9 cellular contexts compared by ENCODE assay signal in genomic region chr9:9998491-9999287, GRCh38.
DNase-seq lines count a peak whose midpoint lies in the region; ATAC-seq and TF ChIP-seq lines count a peak whose summit lies in the region.
"Had no signal": no experiment of that assay in that cellular context is flagged by ENCODE, and none has a peak within 500 bp of the region (broad histone marks: within the 10 kb centered on the region; RNA-seq: fewer than 3 reads in every experiment).

No MANE protein-coding gene starts in this region.

- H3K9me3 ChIP-seq in gastrocnemius medialis (no peaks in the 10 kb centered on the region), transverse colon (peaks cover 0 to 4% of the 10 kb centered on the region in 2 donors)

- no peak overlapping the region for H3K27ac Mint-ChIP-seq in natural killer cell treated with Interleukin-12 subunit alpha and Interleukin-12 subunit beta and Interleukin-15 and Interleukin-18, amount 100 ng/mL, for 72 hours

- H3K9me3 Mint-ChIP-seq in natural killer cell treated with Interleukin-12 subunit alpha and Interleukin-12 subunit beta and Interleukin-15 and Interleukin-18, amount 100 ng/mL, for 72 hours: no peaks in the 10 kb centered on the region

- no peak for TF ChIP-seq EP300 in transverse colon (IDR thresholded peaks at IDR 0.05; ENCODE audit: low read depth)

- ATAC-seq in GM18868 (IDR thresholded peaks at IDR 0.05; ENCODE audit: unreplicated experiment): peak; percentile 78
- ATAC-seq in gastrocnemius medialis: no peak
- no peak for ATAC-seq in HG02870 (IDR thresholded peaks at IDR 0.05; ENCODE audit: unreplicated experiment)
- ATAC-seq in natural killer cell treated with Interleukin-12 subunit alpha and Interleukin-12 subunit beta and Interleukin-15 and Interleukin-18, amount 100 ng/mL, for 72 hours: no peak

- TF ChIP-seq POLR2A in gastrocnemius medialis (IDR thresholded peaks at IDR 0.05): no peak
- no peak for TF ChIP-seq POLR2A in transverse colon (IDR thresholded peaks at IDR 0.05)

- H3K27me3 ChIP-seq in dorsolateral prefrontal cortex (no peaks in the 10 kb centered on the region), gastrocnemius medialis (no peaks in the 10 kb centered on the region), transverse colon (no peaks in the 10 kb centered on the region)

- TF ChIP-seq CTCF in dorsolateral prefrontal cortex (IDR thresholded peaks at IDR 0.05 in 54 of 56, conservative IDR thresholded peaks at IDR 0.05 in 2 of 56; ENCODE audit: low read depth in 1 of 56, partially characterized antibody in 56 of 56) (peak in 30 of 56 donors; percentile 9 to 38 (median 20)), gastrocnemius medialis (IDR thresholded peaks at IDR 0.05 in 4 of 5, conservative IDR thresholded peaks at IDR 0.05 in 1 of 5) (no peak), transverse colon (IDR thresholded peaks at IDR 0.05) (no peak)

- in situ Hi-C loops in gastrocnemius medialis (cut with MboI; ENCODE audit: low sequenced_read_pairs in 4 of 4): no loop called here
- in situ Hi-C loops in transverse colon (cut with MboI; ENCODE audit: low pct_ligation_motif_present in 1 of 4, low pct_unique_long_range_greater_than_20kb in 1 of 4, low sequenced_read_pairs in 3 of 4): no loop called here

- H3K27me3 Mint-ChIP-seq in natural killer cell treated with Interleukin-12 subunit alpha and Interleukin-12 subunit beta and Interleukin-15 and Interleukin-18, amount 100 ng/mL, for 72 hours: no peaks in the 10 kb centered on the region

- no peaks in the 10 kb centered on the region for H3K36me3 Mint-ChIP-seq in natural killer cell treated with Interleukin-12 subunit alpha and Interleukin-12 subunit beta and Interleukin-15 and Interleukin-18, amount 100 ng/mL, for 72 hours

- DNase-seq in AML-193 (lab: John Stamatoyannopoulos, UW) (peak; percentile 58 to 59), NCI-H1436 (lab: John Stamatoyannopoulos, UW) (peak; percentile 41), dorsolateral prefrontal cortex (no peak), gastrocnemius medialis (no peak), transverse colon (no peak)
- no peak for DNase-seq in natural killer cell treated with Interleukin-12 subunit alpha and Interleukin-12 subunit beta and Interleukin-15 and Interleukin-18, amount 100 ng/mL, for 72 hours (ENCODE audit: low spot score)

- H3K4me3 Mint-ChIP-seq in natural killer cell treated with Interleukin-12 subunit alpha and Interleukin-12 subunit beta and Interleukin-15 and Interleukin-18, amount 100 ng/mL, for 72 hours: no peak overlapping the region

- H3K27ac ChIP-seq in dorsolateral prefrontal cortex (no peak overlapping the region), gastrocnemius medialis (no peak overlapping the region), transverse colon (no peak overlapping the region)
- H3K27ac ChIP-seq: cardiac muscle cell had no signal

- H3K4me1 Mint-ChIP-seq in natural killer cell treated with Interleukin-12 subunit alpha and Interleukin-12 subunit beta and Interleukin-15 and Interleukin-18, amount 100 ng/mL, for 72 hours (ENCODE audit: low read depth in 2 of 2): no peaks in the 10 kb centered on the region

- WGBS in transverse colon (ENCODE audit: low coverage in 1 of 2), 2 donors: 36 to 61% methylated on average over 5 to 8 of the region's 8 CpGs

- H3K4me1 ChIP-seq in gastrocnemius medialis: no peaks in the 10 kb centered on the region
- H3K4me1 ChIP-seq in transverse colon: no peaks in the 10 kb centered on the region

- intact Hi-C loops in dorsolateral prefrontal cortex (cut with DNase I): no loop called here
- intact Hi-C loops in gastrocnemius medialis (cut with DNase I; ENCODE audit: low total_unique reads): no loop called here
- intact Hi-C loops in transverse colon (cut with DNase I; ENCODE audit: low total_unique reads): no loop called here

- no peaks in the 10 kb centered on the region for H3K36me3 ChIP-seq in gastrocnemius medialis
- no peaks in the 10 kb centered on the region for H3K36me3 ChIP-seq in transverse colon
- H3K36me3 ChIP-seq: cardiac muscle cell had no signal

- no peak overlapping the region for H3K4me3 ChIP-seq in dorsolateral prefrontal cortex
- H3K4me3 ChIP-seq in gastrocnemius medialis: no peak overlapping the region
- no peak overlapping the region for H3K4me3 ChIP-seq in transverse colon
- H3K4me3 ChIP-seq: cardiac muscle cell had no signal

Comparison
In these comparisons a context has a peak if more than half of its experiments do, and no peak if none do; other contexts are left out.
1. DNase-seq: peak in AML-193 (2 of 2) and NCI-H1436 (single experiment); none in dorsolateral prefrontal cortex (0 of 10), gastrocnemius medialis (0 of 2), transverse colon (single experiment) and natural killer cell treated with Interleukin-12 subunit alpha and Interleukin-12 subunit beta and Interleukin-15 and Interleukin-18, amount 100 ng/mL, for 72 hours (single experiment).
2. CTCF ChIP-seq: peak in dorsolateral prefrontal cortex (30 of 56); none in gastrocnemius medialis (0 of 5) and transverse colon (0 of 5).